12 cellular contexts compared by ENCODE assay signal in genomic region chr3:108208831-108209230, GRCh38. TPM values are rescaled to one million over a fixed set of nuclear protein-coding genes. Genes with fewer than 3 reads are reported as not detected.
DNase-seq lines count a peak whose midpoint lies in the region; ATAC-seq, FAIRE-seq and TF ChIP-seq lines count a peak whose summit lies in the region.
"Had no signal": no experiment of that assay in that cellular context is flagged by ENCODE, and none has a peak within 500 bp of the region (broad histone marks: within the 10 kb centered on the region; RNA-seq: fewer than 3 reads in every experiment).

No MANE protein-coding gene starts in this region.

- no peak for TF ChIP-seq CTCF in esophagus squamous epithelium (IDR thresholded peaks at IDR 0.05)

- TF ChIP-seq POLR2A in esophagus squamous epithelium (IDR thresholded peaks at IDR 0.05) = no peak

- WGBS in esophagus squamous epithelium, 2 donors = 81 to 94% methylated on average over 1 of the region's 1 CpG

- H3K4me3 Mint-ChIP-seq in T-cell = no peak overlapping the region

- H3K27me3 Mint-ChIP-seq in T-cell = no peaks in the 10 kb centered on the region

- peaks cover 0 to 10% (median 3%) of the 10 kb centered on the region in 3 donors for H3K4me1 Mint-ChIP-seq in T-cell

- H3K27me3 ChIP-seq in esophagus squamous epithelium = no peaks in the 10 kb centered on the region

- H3K9me3 ChIP-seq in esophagus squamous epithelium = no peaks in the 10 kb centered on the region

- DNase-seq in GM18507 (ENCODE audit: extremely low spot score, insufficient read length, low read depth) (no peak), NCI-H69 (lab: John Stamatoyannopoulos, UW) (peak; percentile 21), T-cell (no peak), esophagus squamous epithelium (lab: John Stamatoyannopoulos, UW) (no peak), RCC 7860 (ENCODE audit: low spot score) (no peak)
- no peak for DNase-seq in activated CD4-positive, alpha-beta T cell treated with anti-CD3 and anti-CD28 coated beads for 4 hours
- DNase-seq: NCI-H2081, trophoblast cell had no signal

- peak; percentile 52 for FAIRE-seq in GM18507 (lab: Jason Lieb, UNC)
- FAIRE-seq in RCC 7860 (lab: Jason Lieb, UNC) = no peak

- no peaks in the 10 kb centered on the region for H3K4me1 ChIP-seq in esophagus squamous epithelium
- H3K4me1 ChIP-seq: parathyroid adenoma had no signal

- peaks cover 70% of the 10 kb centered on the region for H3K36me3 Mint-ChIP-seq in T-cell

- peaks cover 0 to 44% (median 4%) of the 10 kb centered on the region in 3 donors for H3K36me3 ChIP-seq in esophagus squamous epithelium

- H3K9me3 Mint-ChIP-seq in T-cell = no peaks in the 10 kb centered on the region

- H3K27ac Mint-ChIP-seq in T-cell = no peak overlapping the region

- POLR2A ChIA-PET in T-cell (lab: Charles Lee) = no interaction called here

- ATAC-seq in GM19455 (IDR thresholded peaks at IDR 0.05; ENCODE audit: unreplicated experiment) = peak; percentile 94
- peak; percentile 69 for ATAC-seq in HG02943 (IDR thresholded peaks at IDR 0.05; ENCODE audit: low read depth, unreplicated experiment)
- no peak for ATAC-seq in T-cell (replicated peaks in 1 of 4)

- CTCF ChIA-PET in T-cell (lab: Charles Lee) = no interaction called here

- intact Hi-C loops in esophagus squamous epithelium (cut with DNase I) = no loop called here

- H3K27ac ChIP-seq in esophagus squamous epithelium = no peak overlapping the region
- H3K27ac ChIP-seq: C4-2B, parathyroid adenoma had no signal

- no peak overlapping the region for H3K4me3 ChIP-seq in esophagus squamous epithelium

RNA-seq across cellular contexts. Expression of gene IFT57, which starts 13.4 kb away (rescaled TPM):
- total RNA-seq in T-cell = 10 to 100 TPM; 24.8 to 36.7 (median 30.0) TPM
- total RNA-seq in esophagus squamous epithelium = 10 to 100 TPM; 21.0 to 35.7 (median 23.9) TPM

Comparison
In these comparisons a context has a peak if more than half of its experiments do, and no peak if none do; other contexts are left out.
1. ATAC-seq: peak in GM19455 (single experiment) and HG02943 (single experiment); none in T-cell (0 of 4).